ENCODE assay signal across 2 cellular contexts in genomic region chr4:56062527-56062926, GRCh38.
TF ChIP-seq lines count a peak whose summit lies in the region.

No MANE protein-coding gene starts in this region.

TF ChIP-seq in GM23338, 12 proteins besides CTCF, POLR2A, EP300 and RAD21 (continued from another document):
- TF ChIP-seq CREB1 (CRISPR knock-in tag; IDR thresholded peaks at IDR 0.05; ENCODE audit: low read depth): no peak
- TF ChIP-seq ZNF114 (CRISPR knock-in tag; IDR thresholded peaks at IDR 0.05): no peak
- TF ChIP-seq ZNF331 (CRISPR knock-in tag; IDR thresholded peaks at IDR 0.05; ENCODE audit: low read depth): no peak
- TF ChIP-seq STAT1 (IDR thresholded peaks at IDR 0.05; ENCODE audit: unreplicated experiment): no peak
TF ChIP-seq in GM23338: peak in this region for 0.

TF ChIP-seq in HEK293, 187 proteins besides CTCF, POLR2A, EP300 and RAD21 (continued from another document):
- TF ChIP-seq, protein P1, sequence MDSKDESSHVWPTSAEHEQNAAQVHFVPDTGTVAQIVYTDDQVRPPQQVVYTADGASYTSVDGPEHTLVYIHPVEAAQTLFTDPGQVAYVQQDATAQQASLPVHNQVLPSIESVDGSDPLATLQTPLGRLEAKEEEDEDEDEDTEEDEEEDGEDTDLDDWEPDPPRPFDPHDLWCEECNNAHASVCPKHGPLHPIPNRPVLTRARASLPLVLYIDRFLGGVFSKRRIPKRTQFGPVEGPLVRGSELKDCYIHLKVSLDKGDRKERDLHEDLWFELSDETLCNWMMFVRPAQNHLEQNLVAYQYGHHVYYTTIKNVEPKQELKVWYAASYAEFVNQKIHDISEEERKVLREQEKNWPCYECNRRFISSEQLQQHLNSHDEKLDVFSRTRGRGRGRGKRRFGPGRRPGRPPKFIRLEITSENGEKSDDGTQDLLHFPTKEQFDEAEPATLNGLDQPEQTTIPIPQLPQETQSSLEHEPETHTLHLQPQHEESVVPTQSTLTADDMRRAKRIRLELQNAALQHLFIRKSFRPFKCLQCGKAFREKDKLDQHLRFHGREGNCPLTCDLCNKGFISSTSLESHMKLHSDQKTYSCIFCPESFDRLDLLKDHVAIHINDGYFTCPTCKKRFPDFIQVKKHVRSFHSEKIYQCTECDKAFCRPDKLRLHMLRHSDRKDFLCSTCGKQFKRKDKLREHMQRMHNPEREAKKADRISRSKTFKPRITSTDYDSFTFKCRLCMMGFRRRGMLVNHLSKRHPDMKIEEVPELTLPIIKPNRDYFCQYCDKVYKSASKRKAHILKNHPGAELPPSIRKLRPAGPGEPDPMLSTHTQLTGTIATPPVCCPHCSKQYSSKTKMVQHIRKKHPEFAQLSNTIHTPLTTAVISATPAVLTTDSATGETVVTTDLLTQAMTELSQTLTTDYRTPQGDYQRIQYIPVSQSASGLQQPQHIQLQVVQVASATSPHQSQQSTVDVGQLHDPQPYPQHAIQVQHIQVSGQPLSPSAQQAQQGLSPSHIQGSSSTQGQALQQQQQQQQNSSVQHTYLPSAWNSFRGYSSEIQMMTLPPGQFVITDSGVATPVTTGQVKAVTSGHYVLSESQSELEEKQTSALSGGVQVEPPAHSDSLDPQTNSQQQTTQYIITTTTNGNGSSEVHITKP (tag by site-specific recombination; IDR thresholded peaks at IDR 0.05): peak; percentile 86
- TF ChIP-seq ZNF174 (tag by site-specific recombination; IDR thresholded peaks at IDR 0.05) (no peak), ZNF837 (tag by site-specific recombination; IDR thresholded peaks at IDR 0.05) (no peak), ZNF843 (tag by site-specific recombination; IDR thresholded peaks at IDR 0.05) (no peak)
